8 cellular contexts compared by ENCODE assay signal in genomic region chr6:29976588-29977424, GRCh38. TPM values are rescaled to one million over a fixed set of nuclear protein-coding genes. Genes with fewer than 3 reads are reported as not detected.
DNase-seq lines count a peak whose midpoint lies in the region; ATAC-seq, FAIRE-seq and TF ChIP-seq lines count a peak whose summit lies in the region.

No MANE protein-coding gene starts in this region.

- FAIRE-seq in frontal cortex (lab: Jason Lieb, UNC): no peak

- no peaks in the 10 kb centered on the region for H3K9me3 Mint-ChIP-seq in IgD-negative memory B cell

- 0 to 1% methylated on average over 18 to 62 of the region's 66 CpGs for WGBS in testis, 2 donors

- no peaks in the 10 kb centered on the region for H3K9me2 ChIP-seq in neural cell (ENCODE audit: insufficient read depth, low read length)

- no peaks in the 10 kb centered on the region for H3K36me3 ChIP-seq in ACC112 (ENCODE audit: insufficient read depth, low read length)
- H3K36me3 ChIP-seq in SJCRH30: no peaks in the 10 kb centered on the region
- no peaks in the 10 kb centered on the region for H3K36me3 ChIP-seq in neural cell (ENCODE audit: insufficient read depth, low read length)
- H3K36me3 ChIP-seq in testis (ENCODE audit: low read depth, missing control alignments): no peaks in the 10 kb centered on the region

- H3K27me3 Mint-ChIP-seq in IgD-negative memory B cell: peaks cover 46% of the 10 kb centered on the region

- H3K4me3 ChIP-seq in ACC112 (ENCODE audit: low read depth, low read length) (peak overlapping the region; percentile 83), SJCRH30 (peak overlapping the region; percentile 65), neural cell (ENCODE audit: low read length) (peak overlapping the region; percentile 71), testis (peak overlapping the region; percentile 43 to 60)

- peak; percentile 43 for TF ChIP-seq RAD21 in neural cell (conservative IDR thresholded peaks at IDR 0.05)

- H3K4me2 ChIP-seq in neural cell (ENCODE audit: low read length): peak overlapping the region; percentile 76

- intact Hi-C loops in testis (cut with DNase I; ENCODE audit: low total_unique reads): no loop called here

- H3K9ac ChIP-seq in neural cell (ENCODE audit: low read length): peak overlapping the region; percentile 72

- H3K27ac ChIP-seq in ACC112 (ENCODE audit: low read depth, low read length) (peak overlapping the region; percentile 62; the same call in 1 of the 2 replicates), SJCRH30 (peak overlapping the region; percentile 71), neural cell (ENCODE audit: low read length) (peak overlapping the region; percentile 52), testis (peak overlapping the region; percentile 84 to 93)

- peaks cover 12% of the 10 kb centered on the region for H3K36me3 Mint-ChIP-seq in IgD-negative memory B cell

- peak; percentile 40 for ATAC-seq in GM18861 (IDR thresholded peaks at IDR 0.05; ENCODE audit: unreplicated experiment)

- H3K9me3 ChIP-seq in SJCRH30 (replicated peaks) (no peaks in the 10 kb centered on the region), neural cell (ENCODE audit: low read length) (no peaks in the 10 kb centered on the region), testis (no peaks in the 10 kb centered on the region)

- no peaks in the 10 kb centered on the region for H3K79me2 ChIP-seq in ACC112 (ENCODE audit: control insufficient read depth, insufficient read depth, low read length, unreplicated experiment)
- no peaks in the 10 kb centered on the region for H3K79me2 ChIP-seq in neural cell (replicated peaks; ENCODE audit: insufficient read depth, low read length)

- TF ChIP-seq POLR2A in testis (IDR thresholded peaks at IDR 0.05): no peak

- TF ChIP-seq CTCF in neural cell (IDR thresholded peaks at IDR 0.05; ENCODE audit: poor library complexity, severe bottlenecking): peak; percentile 66
- peak in 2 of 3 experiments; percentile 34 to 36 for TF ChIP-seq CTCF in testis (IDR thresholded peaks at IDR 0.05)

- peak; percentile 77 to 79 for DNase-seq in SJCRH30
- peak; percentile 55 for DNase-seq in activated naive CD4-positive, alpha-beta T cell treated with anti-CD3 and anti-CD28 coated beads, Interleukin-2, amount 50 U/mL, for 16 hours
- DNase-seq in frontal cortex (ENCODE audit: low spot score in 2 of 2): peak; percentile 36 to 68
- peak; percentile 89 for DNase-seq in testis

- no peaks in the 10 kb centered on the region for H3F3A ChIP-seq in neural cell (ENCODE audit: insufficient read depth, low read length, poor library complexity, severe bottlenecking)

- H3K4me1 Mint-ChIP-seq in IgD-negative memory B cell: peaks cover 15 to 21% (median 20%) of the 10 kb centered on the region in 3 donors

- H2AFZ ChIP-seq in ACC112 (ENCODE audit: low read length, unreplicated experiment) (peak overlapping the region; percentile 85), neural cell (ENCODE audit: low read depth, low read length) (peak overlapping the region; percentile 61)

- H3K27ac Mint-ChIP-seq in IgD-negative memory B cell: peak overlapping the region in 1 of 3 donors; percentile 7

- H3K27me3 ChIP-seq in ACC112 (ENCODE audit: insufficient read depth, low read length): peaks cover 12% of the 10 kb centered on the region
- H3K27me3 ChIP-seq in SJCRH30: no peaks in the 10 kb centered on the region
- peaks cover 46% of the 10 kb centered on the region for H3K27me3 ChIP-seq in neural cell (ENCODE audit: insufficient read depth, low read depth, low read length)
- H3K27me3 ChIP-seq in testis: no peaks in the 10 kb centered on the region

- H3K4me3 Mint-ChIP-seq in IgD-negative memory B cell: peak overlapping the region; percentile 75 to 98 (median 90)

- no peaks in the 10 kb centered on the region for H3K4me1 ChIP-seq in ACC112 (ENCODE audit: control insufficient read depth, insufficient read depth, low read length, unreplicated experiment)
- no peaks in the 10 kb centered on the region for H3K4me1 ChIP-seq in SJCRH30
- peaks cover 13% of the 10 kb centered on the region for H3K4me1 ChIP-seq in testis

- no peaks in the 10 kb centered on the region for H4K20me1 ChIP-seq in neural cell (ENCODE audit: insufficient read depth)

- no peak for TF ChIP-seq EP300 in neural cell (conservative IDR thresholded peaks at IDR 0.05; ENCODE audit: poor library complexity, severe bottlenecking)

TF ChIP-seq in neural cell, 6 proteins besides CTCF, POLR2A, EP300 and RAD21:
- TF ChIP-seq REST (IDR thresholded peaks at IDR 0.05; ENCODE audit: borderline replicate concordance) (peak; percentile 39), EZH2 (IDR thresholded peaks at IDR 0.05; ENCODE audit: borderline replicate concordance, insufficient read depth, low read length, poor library complexity, severe bottlenecking) (no peak), MXI1 (conservative IDR thresholded peaks at IDR 0.05; ENCODE audit: poor library complexity, severe bottlenecking) (peak; percentile 37), POLR2AphosphoS5 (IDR thresholded peaks at IDR 0.05) (peak; percentile 75), SMC3 (conservative IDR thresholded peaks at IDR 0.05; ENCODE audit: poor library complexity) (peak; percentile 52), TAF1 (IDR thresholded peaks at IDR 0.05; ENCODE audit: low read depth) (peak; percentile 49)
TF ChIP-seq in neural cell: peak in this region for 5.

RNA-seq across cellular contexts. Expression of gene HLA-A, which starts 34.5 kb away (rescaled TPM):
- polyA plus RNA-seq in IgD-negative memory B cell: 2,521 TPM
- 0.08 and 0.22 TPM in 2 replicates for total RNA-seq in SJCRH30 (2014; rRNA removed; shearing (Covaris generic))
- total RNA-seq in frontal cortex: 55.4 TPM
- 47.6 and 58.7 TPM in 2 replicates for polyA plus RNA-seq in neural cell
- 19.7 and 25.8 TPM in 2 replicates for polyA minus RNA-seq in neural cell
- total RNA-seq in testis: 100 to 1,000 TPM; 282 to 504 TPM
- 586 TPM for polyA plus RNA-seq in testis (ENCODE audit: insufficient read depth, low read depth, low replicate concordance)

Comparison
In these comparisons a context has a peak if more than half of its experiments do, and no peak if none do; other contexts are left out.
1. Peak in every context shown above with its lines: DNase-seq, ATAC-seq, H3K4me3 ChIP-seq and H3K27ac ChIP-seq.
2. RNA of gene HLA-A, which starts 34.5 kb away (total RNA-seq): 282 to 504 TPM in testis and 55.4 TPM in frontal cortex (single experiment); 0.08 to 0.22 TPM in SJCRH30; every median in the first group is over 10 times any median in the second.